In genomic region chr4:179372242-179372641, GRCh38 we compare ENCODE assay signal across 17 cellular contexts.
DNase-seq lines count a peak whose midpoint lies in the region; ATAC-seq and TF ChIP-seq lines count a peak whose summit lies in the region.
"Had no signal": no experiment of that assay in that cellular context is flagged by ENCODE, and none has a peak within 500 bp of the region (broad histone marks: within the 10 kb centered on the region; RNA-seq: fewer than 3 reads in every experiment).

No MANE protein-coding gene starts in this region.

- no peak overlapping the region for H2BK15ac ChIP-seq in neuronal stem cell (ENCODE audit: low read length)

- no peaks in the 10 kb centered on the region for H3K79me1 ChIP-seq in neuronal stem cell (ENCODE audit: low read depth, low read length)

- H3K4me1 ChIP-seq in DND-41 (ENCODE audit: insufficient read depth, low read length) (no peaks in the 10 kb centered on the region), neuronal stem cell (ENCODE audit: control insufficient read depth in 2 of 2, insufficient read depth in 1 of 2, low read depth in 1 of 2, low read length in 2 of 2) (peaks cover 0 to 2% of the 10 kb centered on the region in 2 donors)
- H3K4me1 ChIP-seq: Caco-2 had no signal

- H3K4me3 ChIP-seq in DND-41 (ENCODE audit: low read depth in 1 of 2, low read length in 2 of 2), result no peak overlapping the region
- H3K4me3 ChIP-seq in neuronal stem cell (ENCODE audit: low read length in 2 of 2), result no peak overlapping the region
- H3K4me3 ChIP-seq: GM12878, GM23248 had no signal

- no peaks in the 10 kb centered on the region for H3K27me3 Mint-ChIP-seq in stimulated activated naive B cell treated with anti-CD40 and anti-IgM and Interleukin-4, amounts not matched to agents 10 μg/mL and 1 μg/mL and 100 μg/mL, for 72 hours
- H3K27me3 Mint-ChIP-seq in osteocyte (ENCODE audit: unreplicated experiment), result peaks cover 3% of the 10 kb centered on the region
- H3K27me3 Mint-ChIP-seq: B cell had no signal

- no peak overlapping the region for H3K4me3 Mint-ChIP-seq in stimulated activated naive B cell treated with anti-CD40 and anti-IgM and Interleukin-4, amounts not matched to agents 10 μg/mL and 1 μg/mL and 100 μg/mL, for 72 hours
- H3K4me3 Mint-ChIP-seq in osteocyte (ENCODE audit: unreplicated experiment), result no peak overlapping the region
- H3K4me3 Mint-ChIP-seq: B cell; CD14-positive monocyte; CD8-positive, alpha-beta T cell had no signal

- H3K36me3 Mint-ChIP-seq in stimulated activated naive B cell treated with anti-CD40 and anti-IgM and Interleukin-4, amounts not matched to agents 10 μg/mL and 1 μg/mL and 100 μg/mL, for 72 hours, result no peaks in the 10 kb centered on the region
- peaks cover 2% of the 10 kb centered on the region for H3K36me3 Mint-ChIP-seq in osteocyte (ENCODE audit: unreplicated experiment)
- H3K36me3 Mint-ChIP-seq: CD14-positive monocyte; CD8-positive, alpha-beta T cell had no signal

- H2AK5ac ChIP-seq in neuronal stem cell (ENCODE audit: low read depth, low read length), result no peak overlapping the region

- H3K9ac ChIP-seq in DND-41 (ENCODE audit: low read depth, low read length), result no peak overlapping the region
- no peak overlapping the region for H3K9ac ChIP-seq in neuronal stem cell (ENCODE audit: low read depth, low read length, poor library complexity)
- H3K9ac ChIP-seq: GM23248 had no signal

- no peaks in the 10 kb centered on the region for H3K27me3 ChIP-seq in DND-41 (ENCODE audit: insufficient read depth, low read length, poor library complexity)
- H3K27me3 ChIP-seq in neuronal stem cell (ENCODE audit: control insufficient read depth in 3 of 3, insufficient read depth in 3 of 3, low read depth in 1 of 3, low read length in 3 of 3), result no peaks in the 10 kb centered on the region

- no peak overlapping the region for H3K4ac ChIP-seq in neuronal stem cell (ENCODE audit: low read length)

- TF ChIP-seq CTCF in DND-41 (IDR thresholded peaks at IDR 0.05; ENCODE audit: borderline replicate concordance, extremely low read depth, low read length, poor library complexity, severe bottlenecking) (no peak), osteocyte (IDR thresholded peaks at IDR 0.05) (no peak)

- no peak overlapping the region for H4K8ac ChIP-seq in neuronal stem cell (ENCODE audit: low read depth, low read length)

- no peaks in the 10 kb centered on the region for H3K9me3 ChIP-seq in DND-41 (ENCODE audit: insufficient read depth, low read length, severe bottlenecking)
- no peaks in the 10 kb centered on the region for H3K9me3 ChIP-seq in neuronal stem cell (replicated peaks in 1 of 2; ENCODE audit: control insufficient read depth in 2 of 2, insufficient read depth in 1 of 2, low read depth in 1 of 2, low read length in 2 of 2)
- H3K9me3 ChIP-seq: Caco-2 had no signal

- no peaks in the 10 kb centered on the region for H3K4me1 Mint-ChIP-seq in stimulated activated naive B cell treated with anti-CD40 and anti-IgM and Interleukin-4, amounts not matched to agents 10 μg/mL and 1 μg/mL and 100 μg/mL, for 72 hours
- no peaks in the 10 kb centered on the region for H3K4me1 Mint-ChIP-seq in osteocyte (ENCODE audit: unreplicated experiment)
- H3K4me1 Mint-ChIP-seq: B cell had no signal

- no peak overlapping the region for H2AFZ ChIP-seq in DND-41 (ENCODE audit: low read depth, low read length)
- peak overlapping the region; percentile 35 for H2AFZ ChIP-seq in neuronal stem cell (ENCODE audit: low read length)
- H2AFZ ChIP-seq: GM23248 had no signal

- no peak overlapping the region for H2BK5ac ChIP-seq in neuronal stem cell (ENCODE audit: low read length)

- no CpG with 5 or more reads among the region's 1 CpG for WGBS in neuronal stem cell (ENCODE audit: extremely low coverage in 2 of 2, insufficient read length in 2 of 2, insufficient replicate concordance in 1 of 2), 2 donors

- peaks cover 0 to 2% of the 10 kb centered on the region in 2 donors for H3K9me3 Mint-ChIP-seq in stimulated activated naive B cell treated with anti-CD40 and anti-IgM and Interleukin-4, amounts not matched to agents 10 μg/mL and 1 μg/mL and 100 μg/mL, for 72 hours
- peaks cover 18% of the 10 kb centered on the region for H3K9me3 Mint-ChIP-seq in osteocyte (ENCODE audit: unreplicated experiment)

- H3K4me2 ChIP-seq in DND-41 (ENCODE audit: insufficient read depth, low read length) (no peak overlapping the region), neuronal stem cell (ENCODE audit: insufficient read depth, low read length, poor library complexity, severe bottlenecking) (no peak overlapping the region)

- H2BK12ac ChIP-seq in neuronal stem cell (ENCODE audit: low read length), result no peak overlapping the region

- ATAC-seq in DND-41 (ENCODE audit: insufficient read depth, low read depth), result peak; percentile 58
- no peak for ATAC-seq in stimulated activated naive B cell treated with anti-CD40 and anti-IgM and Interleukin-4, amounts not matched to agents 10 μg/mL and 1 μg/mL and 100 μg/mL, for 72 hours (replicated peaks)
- ATAC-seq: CD8-positive, alpha-beta T cell; GM12878; HCT116; HepG2 had no signal

- H3K14ac ChIP-seq in neuronal stem cell (ENCODE audit: low read length), result no peak overlapping the region

- no peak for DNase-seq in DND-41
- DNase-seq in RPMI7951 (ENCODE audit: low read depth), result peak; percentile 6
- peak; percentile 39 for DNase-seq in astrocyte of the hippocampus (ENCODE audit: low read depth, low spot score)
- DNase-seq in neuronal stem cell (ENCODE audit: low spot score), result no peak
- no peak for DNase-seq in stimulated activated naive B cell treated with anti-CD40 and anti-IgM and Interleukin-4, amounts not matched to agents 10 μg/mL and 1 μg/mL and 100 μg/mL, for 72 hours
- no peak for DNase-seq in NOMO-1 (lab: John Stamatoyannopoulos, UW; ENCODE audit: unreplicated experiment in 2 of 2)
- no peak for DNase-seq in osteocyte (ENCODE audit: extremely low spot score, unreplicated experiment)
- no peak for DNase-seq in GF-D8 (lab: John Stamatoyannopoulos, UW)
- DNase-seq: Caco-2; CD8-positive, alpha-beta T cell; DMS53; GM23248 had no signal

- H4K91ac ChIP-seq in neuronal stem cell (ENCODE audit: low read depth, low read length, poor library complexity), result no peak overlapping the region

- H2BK120ac ChIP-seq in neuronal stem cell (ENCODE audit: low read depth, low read length), result no peak overlapping the region

- no peaks in the 10 kb centered on the region for H3K79me2 ChIP-seq in DND-41 (ENCODE audit: insufficient read depth, low read length)

- H4K20me1 ChIP-seq in DND-41 (ENCODE audit: insufficient read depth, low read length), result no peaks in the 10 kb centered on the region

- no peak overlapping the region for H3K18ac ChIP-seq in neuronal stem cell (ENCODE audit: low read length)

- H3K27ac ChIP-seq in DND-41 (ENCODE audit: low read length) (no peak overlapping the region), neuronal stem cell (replicated peaks; ENCODE audit: low read length) (no peak overlapping the region)
- H3K27ac ChIP-seq: GM23248 had no signal

- H3K36me3 ChIP-seq in DND-41 (ENCODE audit: insufficient read depth, low read length) (no peaks in the 10 kb centered on the region), neuronal stem cell (replicated peaks in 1 of 2; ENCODE audit: control insufficient read depth in 2 of 2, insufficient read depth in 2 of 2, low read length in 2 of 2) (no peaks in the 10 kb centered on the region)

- H3K23ac ChIP-seq in neuronal stem cell (ENCODE audit: low read depth, low read length, poor library complexity), result no peak overlapping the region

- no peak overlapping the region for H3K27ac Mint-ChIP-seq in stimulated activated naive B cell treated with anti-CD40 and anti-IgM and Interleukin-4, amounts not matched to agents 10 μg/mL and 1 μg/mL and 100 μg/mL, for 72 hours
- no peak overlapping the region for H3K27ac Mint-ChIP-seq in osteocyte (ENCODE audit: unreplicated experiment)
- H3K27ac Mint-ChIP-seq: B cell; CD8-positive, alpha-beta T cell had no signal

Comparison
In these comparisons a context has a peak if more than half of its experiments do, and no peak if none do; other contexts are left out.
1. DNase-seq: peak in RPMI7951 (single experiment) and astrocyte of the hippocampus (single experiment); none in DND-41 (single experiment), neuronal stem cell (single experiment), stimulated activated naive B cell treated with anti-CD40 and anti-IgM and Interleukin-4, amounts not matched to agents 10 μg/mL and 1 μg/mL and 100 μg/mL, for 72 hours (single experiment), NOMO-1 (0 of 2), osteocyte (single experiment) and GF-D8 (single experiment).